In the genomic region with DNA sequence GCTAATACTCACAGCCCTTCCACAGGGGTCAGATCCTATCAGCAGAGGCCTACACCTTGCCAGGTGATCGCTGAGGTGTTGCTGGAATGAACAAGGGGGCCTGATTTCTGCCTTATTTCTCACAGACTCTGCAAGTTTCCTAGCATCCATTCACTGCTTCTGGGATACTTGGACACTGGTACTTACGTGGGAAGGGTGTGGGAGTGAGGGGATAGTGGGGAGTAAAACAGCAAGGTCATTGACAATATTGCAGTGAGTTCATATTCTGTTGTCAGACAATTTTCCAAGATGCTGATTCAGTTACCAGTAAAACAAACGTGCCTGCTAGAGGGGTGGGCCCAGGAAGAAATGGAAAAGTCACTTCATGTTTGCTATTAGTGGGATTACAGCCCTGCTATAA, we compare ENCODE assay signal across 19 cellular contexts.
DNase-seq lines count a peak whose midpoint lies in the region; TF ChIP-seq lines count a peak whose summit lies in the region.
"Had no signal": no experiment of that assay in that cellular context is flagged by ENCODE, and none has a peak within 500 bp of the region (broad histone marks: within the 10 kb centered on the region; RNA-seq: fewer than 3 reads in every experiment).

No MANE protein-coding gene starts in this region.

- H3K27ac ChIP-seq in HEK293 (ENCODE audit: extremely low read depth, low read depth, low read length) (no peak overlapping the region), mesenchymal stem cell (ENCODE audit: low read length, poor library complexity, severe bottlenecking) (no peak overlapping the region), suprapubic skin (no peak overlapping the region)
- H3K27ac ChIP-seq: 22Rv1, BLaER1, C4-2B, GM23248 had no signal

- no peak overlapping the region for H3K4me2 ChIP-seq in mesenchymal stem cell (ENCODE audit: low read length, poor library complexity, severe bottlenecking)

- POLR2A ChIA-PET in HEK293 (lab: Yijun Ruan, JAX) (no interaction called here), GM10248 (lab: Yijun Ruan, JAX) (no interaction called here)

- no peak overlapping the region for H2BK5ac ChIP-seq in mesenchymal stem cell (ENCODE audit: low read depth, low read length, poor library complexity, severe bottlenecking)

- H3K9me3 Mint-ChIP-seq in nephron progenitor cell: no peaks in the 10 kb centered on the region
- H3K9me3 Mint-ChIP-seq: CD4-positive, CD25-positive, alpha-beta regulatory T cell; CD8-positive, alpha-beta T cell had no signal

- no peaks in the 10 kb centered on the region for H3K36me3 Mint-ChIP-seq in nephron progenitor cell (ENCODE audit: low read depth)
- H3K36me3 Mint-ChIP-seq: CD4-positive, CD25-positive, alpha-beta regulatory T cell; CD8-positive, alpha-beta T cell had no signal

- no peak overlapping the region for H3K9ac ChIP-seq in mesenchymal stem cell (ENCODE audit: low read length)
- H3K9ac ChIP-seq: BLaER1, GM23248 had no signal

- no peak overlapping the region for H3K4me3 Mint-ChIP-seq in nephron progenitor cell
- H3K4me3 Mint-ChIP-seq: B cell; CD4-positive, CD25-positive, alpha-beta regulatory T cell; CD8-positive, alpha-beta T cell had no signal

- H2AK5ac ChIP-seq in mesenchymal stem cell (ENCODE audit: low read length, severe bottlenecking): peak overlapping the region; percentile 62

- no peak overlapping the region for H3K4ac ChIP-seq in mesenchymal stem cell (ENCODE audit: low read depth in 1 of 2, low read length in 2 of 2)

- H3K36me3 ChIP-seq in HEK293 (ENCODE audit: control insufficient read depth in 2 of 2, insufficient read depth in 1 of 2, low read length in 2 of 2) (no peaks in the 10 kb centered on the region), mesenchymal stem cell (ENCODE audit: control insufficient read depth in 1 of 2, insufficient read depth in 2 of 2, low read depth in 1 of 2, low read length in 2 of 2) (no peaks in the 10 kb centered on the region), suprapubic skin (no peaks in the 10 kb centered on the region)
- H3K36me3 ChIP-seq: BLaER1 had no signal

- no peak for TF ChIP-seq CTCF in HEK293 (tag by site-specific recombination; IDR thresholded peaks at IDR 0.05)
- no peak for TF ChIP-seq CTCF in nephron progenitor cell (IDR thresholded peaks at IDR 0.05)
- no peak for TF ChIP-seq CTCF in GM10248 (IDR thresholded peaks at IDR 0.05; ENCODE audit: control extremely low read depth, extremely low read depth, low read depth, missing control alignments)
- no peak for TF ChIP-seq CTCF in suprapubic skin (IDR thresholded peaks at IDR 0.05)

- H3K18ac ChIP-seq in mesenchymal stem cell (ENCODE audit: low read depth in 1 of 2, low read length in 2 of 2): no peak overlapping the region

- no peak overlapping the region for H3K14ac ChIP-seq in mesenchymal stem cell (ENCODE audit: low read length in 2 of 2)

- H2AFZ ChIP-seq in mesenchymal stem cell (ENCODE audit: low read depth, low read length): no peak overlapping the region
- H2AFZ ChIP-seq: GM23248 had no signal

- no peaks in the 10 kb centered on the region for H3K27me3 Mint-ChIP-seq in nephron progenitor cell (ENCODE audit: low read depth, poor library complexity)

- CTCF ChIA-PET in HEK293 (lab: Yijun Ruan, JAX): no interaction called here
- CTCF ChIA-PET in GM10248 (lab: Yijun Ruan, JAX): no interaction called here

- H3K4me1 ChIP-seq in HEK293 (ENCODE audit: control insufficient read depth, insufficient read depth, low read length) (peaks cover 16% of the 10 kb centered on the region), mesenchymal stem cell (ENCODE audit: control insufficient read depth, insufficient read depth, low read depth, low read length) (peaks cover 9% of the 10 kb centered on the region), suprapubic skin (no peaks in the 10 kb centered on the region)
- H3K4me1 ChIP-seq: Caco-2 had no signal

- H4K8ac ChIP-seq in mesenchymal stem cell (ENCODE audit: low read length): no peak overlapping the region

- no peak for TF ChIP-seq POLR2A in suprapubic skin (IDR thresholded peaks at IDR 0.05)

- H2BK120ac ChIP-seq in mesenchymal stem cell (ENCODE audit: low read depth, low read length): no peak overlapping the region

- DNase-seq in mesenchymal stem cell: peak; percentile 10
- DNase-seq in nephron progenitor cell: no peak
- DNase-seq in activated gamma-delta T cell (lab: John Stamatoyannopoulos, UW): no peak
- DNase-seq in GM10248 (ENCODE audit: extremely low spot score): no peak
- DNase-seq in suprapubic skin (ENCODE audit: low spot score in 2 of 2): no peak
- DNase-seq: Caco-2; CD4-positive, CD25-positive, alpha-beta regulatory T cell; CD8-positive, alpha-beta T cell; DMS153; DND-41; GM23248; H7; HCEC 1CT had no signal

- H3K4me1 Mint-ChIP-seq in nephron progenitor cell: peaks cover 63% of the 10 kb centered on the region

- H3K27me3 ChIP-seq in mesenchymal stem cell (ENCODE audit: control insufficient read depth in 1 of 2, insufficient read depth in 1 of 2, low read length in 2 of 2) (peaks cover 0 to 9% of the 10 kb centered on the region in 2 experiments), suprapubic skin (no peaks in the 10 kb centered on the region)
- H3K27me3 ChIP-seq: BLaER1 had no signal

- no peaks in the 10 kb centered on the region for H3K9me3 ChIP-seq in HEK293 (ENCODE audit: control insufficient read depth, insufficient read depth, low read depth, low read length)
- no peaks in the 10 kb centered on the region for H3K9me3 ChIP-seq in mesenchymal stem cell (ENCODE audit: control insufficient read depth, low read length)
- no peaks in the 10 kb centered on the region for H3K9me3 ChIP-seq in suprapubic skin
- H3K9me3 ChIP-seq: BLaER1, Caco-2 had no signal

- no peaks in the 10 kb centered on the region for H3K79me1 ChIP-seq in mesenchymal stem cell (replicated peaks; ENCODE audit: low read length, poor library complexity, severe bottlenecking)

- no peak for TF ChIP-seq EP300 in suprapubic skin (IDR thresholded peaks at IDR 0.05)

- no peak overlapping the region for H3K23ac ChIP-seq in mesenchymal stem cell (ENCODE audit: low read length in 2 of 2)

- no peak overlapping the region for H4K91ac ChIP-seq in mesenchymal stem cell (ENCODE audit: low read length)

- peak overlapping the region; percentile 55 for H3K27ac Mint-ChIP-seq in nephron progenitor cell
- H3K27ac Mint-ChIP-seq: B cell; CD8-positive, alpha-beta T cell had no signal

- H3K4me3 ChIP-seq in HEK293 (ENCODE audit: low read depth, low read length) (no peak overlapping the region), mesenchymal stem cell (ENCODE audit: insufficient read depth in 1 of 2, low read depth in 1 of 2, low read length in 2 of 2) (no peak overlapping the region), suprapubic skin (no peak overlapping the region)
- H3K4me3 ChIP-seq: BLaER1, GM12878, GM23248 had no signal

- no peak overlapping the region for H2BK12ac ChIP-seq in mesenchymal stem cell (ENCODE audit: low read length in 2 of 2)

- 76% methylated on average over 3 of the region's 3 CpGs for WGBS in mesenchymal stem cell
- 78% methylated on average over 3 of the region's 3 CpGs for WGBS in suprapubic skin

- no peak overlapping the region for H2BK15ac ChIP-seq in mesenchymal stem cell (ENCODE audit: low read depth, poor library complexity, severe bottlenecking)

TF ChIP-seq in HEK293, 187 proteins besides CTCF, POLR2A, EP300 and RAD21 (continues in another document):
- TF ChIP-seq EGR2 (tag by site-specific recombination; IDR thresholded peaks at IDR 0.05; ENCODE audit: low read depth) (peak; percentile 62), ZBTB1 (tag by site-specific recombination; IDR thresholded peaks at IDR 0.05) (no peak), ZBTB8A (tag by site-specific recombination; IDR thresholded peaks at IDR 0.05) (no peak), ZNF76 (tag by site-specific recombination; IDR thresholded peaks at IDR 0.05; ENCODE audit: borderline replicate concordance, low read depth) (no peak), ZFP69B (tag by site-specific recombination; IDR thresholded peaks at IDR 0.05) (peak; percentile 76), ZXDB (tag by site-specific recombination; IDR thresholded peaks at IDR 0.05) (no peak), YY1 (tag by site-specific recombination; IDR thresholded peaks at IDR 0.05) (no peak), ZSCAN23 (tag by site-specific recombination; IDR thresholded peaks at IDR 0.05) (no peak)
- TF ChIP-seq, protein P1, sequence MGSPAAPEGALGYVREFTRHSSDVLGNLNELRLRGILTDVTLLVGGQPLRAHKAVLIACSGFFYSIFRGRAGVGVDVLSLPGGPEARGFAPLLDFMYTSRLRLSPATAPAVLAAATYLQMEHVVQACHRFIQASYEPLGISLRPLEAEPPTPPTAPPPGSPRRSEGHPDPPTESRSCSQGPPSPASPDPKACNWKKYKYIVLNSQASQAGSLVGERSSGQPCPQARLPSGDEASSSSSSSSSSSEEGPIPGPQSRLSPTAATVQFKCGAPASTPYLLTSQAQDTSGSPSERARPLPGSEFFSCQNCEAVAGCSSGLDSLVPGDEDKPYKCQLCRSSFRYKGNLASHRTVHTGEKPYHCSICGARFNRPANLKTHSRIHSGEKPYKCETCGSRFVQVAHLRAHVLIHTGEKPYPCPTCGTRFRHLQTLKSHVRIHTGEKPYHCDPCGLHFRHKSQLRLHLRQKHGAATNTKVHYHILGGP (tag by site-specific recombination; IDR thresholded peaks at IDR 0.05): no peak
- TF ChIP-seq, protein P2, sequence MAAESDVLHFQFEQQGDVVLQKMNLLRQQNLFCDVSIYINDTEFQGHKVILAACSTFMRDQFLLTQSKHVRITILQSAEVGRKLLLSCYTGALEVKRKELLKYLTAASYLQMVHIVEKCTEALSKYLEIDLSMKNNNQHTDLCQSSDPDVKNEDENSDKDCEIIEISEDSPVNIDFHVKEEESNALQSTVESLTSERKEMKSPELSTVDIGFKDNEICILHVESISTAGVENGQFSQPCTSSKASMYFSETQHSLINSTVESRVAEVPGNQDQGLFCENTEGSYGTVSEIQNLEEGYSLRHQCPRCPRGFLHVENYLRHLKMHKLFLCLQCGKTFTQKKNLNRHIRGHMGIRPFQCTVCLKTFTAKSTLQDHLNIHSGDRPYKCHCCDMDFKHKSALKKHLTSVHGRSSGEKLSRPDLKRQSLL (tag by site-specific recombination; IDR thresholded peaks at IDR 0.05): no peak
- TF ChIP-seq, protein P3, sequence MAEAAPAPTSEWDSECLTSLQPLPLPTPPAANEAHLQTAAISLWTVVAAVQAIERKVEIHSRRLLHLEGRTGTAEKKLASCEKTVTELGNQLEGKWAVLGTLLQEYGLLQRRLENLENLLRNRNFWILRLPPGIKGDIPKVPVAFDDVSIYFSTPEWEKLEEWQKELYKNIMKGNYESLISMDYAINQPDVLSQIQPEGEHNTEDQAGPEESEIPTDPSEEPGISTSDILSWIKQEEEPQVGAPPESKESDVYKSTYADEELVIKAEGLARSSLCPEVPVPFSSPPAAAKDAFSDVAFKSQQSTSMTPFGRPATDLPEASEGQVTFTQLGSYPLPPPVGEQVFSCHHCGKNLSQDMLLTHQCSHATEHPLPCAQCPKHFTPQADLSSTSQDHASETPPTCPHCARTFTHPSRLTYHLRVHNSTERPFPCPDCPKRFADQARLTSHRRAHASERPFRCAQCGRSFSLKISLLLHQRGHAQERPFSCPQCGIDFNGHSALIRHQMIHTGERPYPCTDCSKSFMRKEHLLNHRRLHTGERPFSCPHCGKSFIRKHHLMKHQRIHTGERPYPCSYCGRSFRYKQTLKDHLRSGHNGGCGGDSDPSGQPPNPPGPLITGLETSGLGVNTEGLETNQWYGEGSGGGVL (tag by site-specific recombination; IDR thresholded peaks at IDR 0.05): no peak
